22 cellular contexts compared by ENCODE assay signal in genomic region chr14:25150401-25150800, GRCh38.
DNase-seq lines count a peak whose midpoint lies in the region; ATAC-seq and TF ChIP-seq lines count a peak whose summit lies in the region.
"Had no signal": no experiment of that assay in that cellular context is flagged by ENCODE, and none has a peak within 500 bp of the region (broad histone marks: within the 10 kb centered on the region; RNA-seq: fewer than 3 reads in every experiment).

No MANE protein-coding gene starts in this region.

- no peaks in the 10 kb centered on the region for H3K9me2 ChIP-seq in PC-3 (replicated peaks; ENCODE audit: low read length)
- H3K9me2 ChIP-seq: SK-N-SH had no signal

- no peak for ATAC-seq in HG03521 (IDR thresholded peaks at IDR 0.05; ENCODE audit: unreplicated experiment)
- ATAC-seq in PC-3, result no peak
- ATAC-seq: sciatic nerve had no signal

- TF ChIP-seq CTCF in astrocyte of the spinal cord (IDR thresholded peaks at IDR 0.05; ENCODE audit: low read depth, low read length) (no peak), PC-3 (conservative IDR thresholded peaks at IDR 0.05; ENCODE audit: low read depth, low read length) (no peak)

- CTCF ChIA-PET in PC-3 (lab: Charles Lee), result no interaction called here

- POLR2A ChIA-PET in PC-3 (lab: Charles Lee; ENCODE audit: unreplicated experiment), result no interaction called here

- no peaks in the 10 kb centered on the region for H3F3A ChIP-seq in PC-3 (ENCODE audit: low read length, unreplicated experiment)

- no peak overlapping the region for H3K27ac ChIP-seq in PC-3 (ENCODE audit: low read length)
- H3K27ac ChIP-seq: 22Rv1, ascending aorta, neural progenitor cell, transverse colon, VCaP had no signal

- no peaks in the 10 kb centered on the region for H3K79me2 ChIP-seq in PC-3 (ENCODE audit: low read length)

- intact Hi-C loops in activated CD4-positive, alpha-beta T cell treated with anti-CD3 and anti-CD28 coated beads, Interleukin-2, amount 10 ng/mL, durations not matched to agents 24 days and 14 days (cut with micrococcal nuclease), result loop anchor here (5.0 kb wide), 2 partner anchors 343 to 668 kb away; no protein-coding TSS in a partner anchor
- intact Hi-C loops in PC-3 (cut with micrococcal nuclease), result loop anchor here (2.0 kb wide), 1 partner anchor 440 kb away; no protein-coding TSS in a partner anchor

- no peak overlapping the region for H3K9ac ChIP-seq in PC-3 (ENCODE audit: low read length)
- H3K9ac ChIP-seq: neural progenitor cell, SK-N-SH had no signal

- H3K4me2 ChIP-seq in PC-3 (ENCODE audit: low read length), result no peak overlapping the region
- H3K4me2 ChIP-seq: neural progenitor cell, SK-N-SH had no signal

- no peak overlapping the region for H3K4me3 ChIP-seq in astrocyte of the spinal cord (ENCODE audit: low read depth, low read length)
- no peak overlapping the region for H3K4me3 ChIP-seq in PC-3 (ENCODE audit: low read length)
- H3K4me3 ChIP-seq: ascending aorta, neural progenitor cell, transverse colon had no signal

- no peaks in the 10 kb centered on the region for H3K27me3 ChIP-seq in PC-3 (ENCODE audit: low read length)
- H3K27me3 ChIP-seq: ascending aorta, neural progenitor cell, transverse colon had no signal

- H3K27ac Mint-ChIP-seq in activated CD4-positive, alpha-beta T cell treated with anti-CD3 and anti-CD28 coated beads, Interleukin-2, amount 10 ng/mL, durations not matched to agents 24 days and 14 days, result no peak overlapping the region
- H3K27ac Mint-ChIP-seq: activated naive CD4-positive, alpha-beta T cell treated with anti-CD3 and anti-CD28 coated beads, Interleukin-2, amount 50 U/mL, for 24 hours; activated T-helper 1 cell treated with anti-CD3 and anti-CD28 coated beads, Interleukin-12 subunit alpha, Interleukin-12 subunit beta, Interleukin-2, Interleukin-4 antibody, amounts not matched to agents 30 ng/mL and 10 ng/mL and 1 ng/mL, durations not matched to agents 14 hours and 24 hours and 36 hours; CD4-positive, alpha-beta T cell; neural progenitor cell had no signal

- H3K36me3 Mint-ChIP-seq in activated CD4-positive, alpha-beta T cell treated with anti-CD3 and anti-CD28 coated beads, Interleukin-2, amount 10 ng/mL, durations not matched to agents 24 days and 14 days (ENCODE audit: low read depth), result no peaks in the 10 kb centered on the region
- H3K36me3 Mint-ChIP-seq: activated naive CD4-positive, alpha-beta T cell treated with anti-CD3 and anti-CD28 coated beads, Interleukin-2, amount 50 U/mL, for 24 hours; neural progenitor cell had no signal

- no peaks in the 10 kb centered on the region for H3K9me3 Mint-ChIP-seq in activated CD4-positive, alpha-beta T cell treated with anti-CD3 and anti-CD28 coated beads, Interleukin-2, amount 10 ng/mL, durations not matched to agents 24 days and 14 days
- H3K9me3 Mint-ChIP-seq: activated naive CD4-positive, alpha-beta T cell treated with anti-CD3 and anti-CD28 coated beads, Interleukin-2, amount 50 U/mL, for 24 hours; activated T-helper 1 cell treated with anti-CD3 and anti-CD28 coated beads, Interleukin-12 subunit alpha, Interleukin-12 subunit beta, Interleukin-2, Interleukin-4 antibody, amounts not matched to agents 30 ng/mL and 10 ng/mL and 1 ng/mL, durations not matched to agents 14 hours and 24 hours and 36 hours; CD4-positive, alpha-beta T cell; neural progenitor cell had no signal

- peaks cover 2% of the 10 kb centered on the region for H3K27me3 Mint-ChIP-seq in activated CD4-positive, alpha-beta T cell treated with anti-CD3 and anti-CD28 coated beads, Interleukin-2, amount 10 ng/mL, durations not matched to agents 24 days and 14 days

- H3K4me1 Mint-ChIP-seq in activated CD4-positive, alpha-beta T cell treated with anti-CD3 and anti-CD28 coated beads, Interleukin-2, amount 10 ng/mL, durations not matched to agents 24 days and 14 days, result no peaks in the 10 kb centered on the region
- H3K4me1 Mint-ChIP-seq: activated naive CD4-positive, alpha-beta T cell treated with anti-CD3 and anti-CD28 coated beads, Interleukin-2, amount 50 U/mL, for 24 hours had no signal

- BruUV-seq in PC-3 (replicated peaks; lab: Mats Ljungman, UMichigan), result no TSS peak

- no peak overlapping the region for H3K4me3 Mint-ChIP-seq in activated CD4-positive, alpha-beta T cell treated with anti-CD3 and anti-CD28 coated beads, Interleukin-2, amount 10 ng/mL, durations not matched to agents 24 days and 14 days
- H3K4me3 Mint-ChIP-seq: activated naive CD4-positive, alpha-beta T cell treated with anti-CD3 and anti-CD28 coated beads, Interleukin-2, amount 50 U/mL, for 24 hours; activated T-helper 1 cell treated with anti-CD3 and anti-CD28 coated beads, Interleukin-12 subunit alpha, Interleukin-12 subunit beta, Interleukin-2, Interleukin-4 antibody, amounts not matched to agents 30 ng/mL and 10 ng/mL and 1 ng/mL, durations not matched to agents 14 hours and 24 hours and 36 hours; CD4-positive, alpha-beta T cell; neural progenitor cell had no signal

- H3K36me3 ChIP-seq in PC-3 (ENCODE audit: low read depth, low read length), result no peaks in the 10 kb centered on the region
- H3K36me3 ChIP-seq: ascending aorta, neural progenitor cell, transverse colon had no signal

- in situ Hi-C loops in astrocyte of the spinal cord (cut with HindIII; ENCODE audit: low sequenced_read_pairs), result no loop called here

- no peaks in the 10 kb centered on the region for H4K20me1 ChIP-seq in PC-3 (ENCODE audit: low read length)

- no peak overlapping the region for H2AFZ ChIP-seq in PC-3 (ENCODE audit: low read length)
- H2AFZ ChIP-seq: neural progenitor cell had no signal

- no peaks in the 10 kb centered on the region for H3K4me1 ChIP-seq in PC-3 (ENCODE audit: insufficient read depth, low read length)
- H3K4me1 ChIP-seq: ascending aorta, neural progenitor cell, transverse colon had no signal

- DNase-seq in activated CD4-positive, alpha-beta T cell treated with anti-CD3 and anti-CD28 coated beads, Interleukin-2, amount 10 ng/mL, durations not matched to agents 24 days and 14 days, result peak; percentile 12
- DNase-seq in activated CD4-positive, alpha-beta T cell treated with anti-CD3 and anti-CD28 coated beads for 4 hours, result no peak
- DNase-seq in astrocyte of the spinal cord (ENCODE audit: low read depth, low spot score) (peak; percentile 5), kidney glomerular epithelial cell (lab: John Stamatoyannopoulos, UW) (peak; percentile 39), NCI-H510A treated with DMSO at 0.1 percent for 48 hours (lab: John Stamatoyannopoulos, UW) (no peak), PC-3 (no peak)
- no peak for DNase-seq in activated CD8-positive, alpha-beta memory T cell treated with anti-CD3 and anti-CD28 coated beads, Interleukin-2, amount 50 U/mL, for 4 hours
- DNase-seq: CD4-positive, alpha-beta T cell; effector CD8-positive, alpha-beta T cell; KG1; NCI-H524 treated with DMSO at 0.1 percent for 48 hours; stimulated activated CD8-positive, alpha-beta memory T cell treated with anti-CD3 and anti-CD28 coated beads, Interleukin-4, amount 100 ng/mL, for 48 hours; transverse colon had no signal

- H3K9me3 ChIP-seq in PC-3 (ENCODE audit: low read length), result no peaks in the 10 kb centered on the region
- H3K9me3 ChIP-seq: ascending aorta, SK-N-SH, transverse colon had no signal

Comparison
In these comparisons a context has a peak if more than half of its experiments do, and no peak if none do; other contexts are left out.
1. DNase-seq: peak in activated CD4-positive, alpha-beta T cell treated with anti-CD3 and anti-CD28 coated beads, Interleukin-2, amount 10 ng/mL, durations not matched to agents 24 days and 14 days (single experiment), astrocyte of the spinal cord (single experiment) and kidney glomerular epithelial cell (single experiment); none in activated CD4-positive, alpha-beta T cell treated with anti-CD3 and anti-CD28 coated beads for 4 hours (0 of 2), NCI-H510A treated with DMSO at 0.1 percent for 48 hours (single experiment), PC-3 (single experiment) and activated CD8-positive, alpha-beta memory T cell treated with anti-CD3 and anti-CD28 coated beads, Interleukin-2, amount 50 U/mL, for 4 hours (single experiment).